In the genomic region with DNA sequence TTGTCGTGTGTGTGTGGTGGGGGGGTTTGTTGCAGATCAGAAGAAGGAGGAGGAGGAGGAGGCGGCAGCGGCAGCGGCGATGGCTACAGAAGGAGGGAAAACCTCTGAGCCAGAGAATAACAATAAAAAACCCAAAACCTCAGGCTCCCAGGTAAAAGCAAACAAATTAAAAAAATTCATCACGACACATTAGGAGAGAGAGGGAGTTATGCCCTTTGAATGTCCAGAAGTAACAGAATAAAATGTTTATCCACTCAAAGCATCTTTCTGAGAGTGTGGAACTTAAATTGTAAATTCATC, we compare ENCODE assay signal across 1 cellular context.
TF ChIP-seq lines count a peak whose summit lies in the region.

No MANE protein-coding gene starts in this region.

TF ChIP-seq in GM12878, 131 proteins besides CTCF, POLR2A, EP300 and RAD21 (continued from another document):
- TF ChIP-seq, protein P1, sequence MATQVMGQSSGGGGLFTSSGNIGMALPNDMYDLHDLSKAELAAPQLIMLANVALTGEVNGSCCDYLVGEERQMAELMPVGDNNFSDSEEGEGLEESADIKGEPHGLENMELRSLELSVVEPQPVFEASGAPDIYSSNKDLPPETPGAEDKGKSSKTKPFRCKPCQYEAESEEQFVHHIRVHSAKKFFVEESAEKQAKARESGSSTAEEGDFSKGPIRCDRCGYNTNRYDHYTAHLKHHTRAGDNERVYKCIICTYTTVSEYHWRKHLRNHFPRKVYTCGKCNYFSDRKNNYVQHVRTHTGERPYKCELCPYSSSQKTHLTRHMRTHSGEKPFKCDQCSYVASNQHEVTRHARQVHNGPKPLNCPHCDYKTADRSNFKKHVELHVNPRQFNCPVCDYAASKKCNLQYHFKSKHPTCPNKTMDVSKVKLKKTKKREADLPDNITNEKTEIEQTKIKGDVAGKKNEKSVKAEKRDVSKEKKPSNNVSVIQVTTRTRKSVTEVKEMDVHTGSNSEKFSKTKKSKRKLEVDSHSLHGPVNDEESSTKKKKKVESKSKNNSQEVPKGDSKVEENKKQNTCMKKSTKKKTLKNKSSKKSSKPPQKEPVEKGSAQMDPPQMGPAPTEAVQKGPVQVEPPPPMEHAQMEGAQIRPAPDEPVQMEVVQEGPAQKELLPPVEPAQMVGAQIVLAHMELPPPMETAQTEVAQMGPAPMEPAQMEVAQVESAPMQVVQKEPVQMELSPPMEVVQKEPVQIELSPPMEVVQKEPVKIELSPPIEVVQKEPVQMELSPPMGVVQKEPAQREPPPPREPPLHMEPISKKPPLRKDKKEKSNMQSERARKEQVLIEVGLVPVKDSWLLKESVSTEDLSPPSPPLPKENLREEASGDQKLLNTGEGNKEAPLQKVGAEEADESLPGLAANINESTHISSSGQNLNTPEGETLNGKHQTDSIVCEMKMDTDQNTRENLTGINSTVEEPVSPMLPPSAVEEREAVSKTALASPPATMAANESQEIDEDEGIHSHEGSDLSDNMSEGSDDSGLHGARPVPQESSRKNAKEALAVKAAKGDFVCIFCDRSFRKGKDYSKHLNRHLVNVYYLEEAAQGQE (IDR thresholded peaks at IDR 0.05; ENCODE audit: low read depth, low read length): no peak
- TF ChIP-seq, protein P2, sequence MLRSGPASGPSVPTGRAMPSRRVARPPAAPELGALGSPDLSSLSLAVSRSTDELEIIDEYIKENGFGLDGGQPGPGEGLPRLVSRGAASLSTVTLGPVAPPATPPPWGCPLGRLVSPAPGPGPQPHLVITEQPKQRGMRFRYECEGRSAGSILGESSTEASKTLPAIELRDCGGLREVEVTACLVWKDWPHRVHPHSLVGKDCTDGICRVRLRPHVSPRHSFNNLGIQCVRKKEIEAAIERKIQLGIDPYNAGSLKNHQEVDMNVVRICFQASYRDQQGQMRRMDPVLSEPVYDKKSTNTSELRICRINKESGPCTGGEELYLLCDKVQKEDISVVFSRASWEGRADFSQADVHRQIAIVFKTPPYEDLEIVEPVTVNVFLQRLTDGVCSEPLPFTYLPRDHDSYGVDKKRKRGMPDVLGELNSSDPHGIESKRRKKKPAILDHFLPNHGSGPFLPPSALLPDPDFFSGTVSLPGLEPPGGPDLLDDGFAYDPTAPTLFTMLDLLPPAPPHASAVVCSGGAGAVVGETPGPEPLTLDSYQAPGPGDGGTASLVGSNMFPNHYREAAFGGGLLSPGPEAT (IDR thresholded peaks at IDR 0.05; ENCODE audit: low read depth): no peak
- TF ChIP-seq KDM1A (IDR thresholded peaks at IDR 0.05; ENCODE audit: borderline replicate concordance) (no peak), SIN3A (IDR thresholded peaks at IDR 0.05; ENCODE audit: low read depth, low read length) (no peak), TBL1XR1 (IDR thresholded peaks at IDR 0.05; ENCODE audit: low read depth, low read length) (no peak), RUNX3 (IDR thresholded peaks at IDR 0.05; ENCODE audit: low read length) (no peak), EED (IDR thresholded peaks at IDR 0.05; ENCODE audit: low read depth) (no peak), CREB1 (IDR thresholded peaks at IDR 0.05; ENCODE audit: low read depth) (no peak), STAT3 (IDR thresholded peaks at IDR 0.05; ENCODE audit: low read depth, low read length) (no peak), CHD4 (IDR thresholded peaks at IDR 0.05) (no peak), IRF4 (IDR thresholded peaks at IDR 0.05; ENCODE audit: low read depth, low read length) (no peak)
- TF ChIP-seq, protein P3, sequence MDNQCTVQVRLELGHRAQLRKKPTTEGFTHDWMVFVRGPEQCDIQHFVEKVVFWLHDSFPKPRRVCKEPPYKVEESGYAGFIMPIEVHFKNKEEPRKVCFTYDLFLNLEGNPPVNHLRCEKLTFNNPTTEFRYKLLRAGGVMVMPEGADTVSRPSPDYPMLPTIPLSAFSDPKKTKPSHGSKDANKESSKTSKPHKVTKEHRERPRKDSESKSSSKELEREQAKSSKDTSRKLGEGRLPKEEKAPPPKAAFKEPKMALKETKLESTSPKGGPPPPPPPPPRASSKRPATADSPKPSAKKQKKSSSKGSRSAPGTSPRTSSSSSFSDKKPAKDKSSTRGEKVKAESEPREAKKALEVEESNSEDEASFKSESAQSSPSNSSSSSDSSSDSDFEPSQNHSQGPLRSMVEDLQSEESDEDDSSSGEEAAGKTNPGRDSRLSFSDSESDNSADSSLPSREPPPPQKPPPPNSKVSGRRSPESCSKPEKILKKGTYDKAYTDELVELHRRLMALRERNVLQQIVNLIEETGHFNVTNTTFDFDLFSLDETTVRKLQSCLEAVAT (IDR thresholded peaks at IDR 0.05): no peak
- TF ChIP-seq, protein P4, sequence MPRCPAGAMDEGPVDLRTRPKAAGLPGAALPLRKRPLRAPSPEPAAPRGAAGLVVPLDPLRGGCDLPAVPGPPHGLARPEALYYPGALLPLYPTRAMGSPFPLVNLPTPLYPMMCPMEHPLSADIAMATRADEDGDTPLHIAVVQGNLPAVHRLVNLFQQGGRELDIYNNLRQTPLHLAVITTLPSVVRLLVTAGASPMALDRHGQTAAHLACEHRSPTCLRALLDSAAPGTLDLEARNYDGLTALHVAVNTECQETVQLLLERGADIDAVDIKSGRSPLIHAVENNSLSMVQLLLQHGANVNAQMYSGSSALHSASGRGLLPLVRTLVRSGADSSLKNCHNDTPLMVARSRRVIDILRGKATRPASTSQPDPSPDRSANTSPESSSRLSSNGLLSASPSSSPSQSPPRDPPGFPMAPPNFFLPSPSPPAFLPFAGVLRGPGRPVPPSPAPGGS (IDR thresholded peaks at IDR 0.05; ENCODE audit: borderline replicate concordance, insufficient read depth, low read depth, low read length, poor library complexity, severe bottlenecking): no peak
